ENCODE assay signal across 8 cellular contexts in genomic region chr2:108449410-108450200, GRCh38. TPM values are rescaled to one million over a fixed set of nuclear protein-coding genes. Genes with fewer than 3 reads are reported as not detected.
DNase-seq lines count a peak whose midpoint lies in the region; ATAC-seq and TF ChIP-seq lines count a peak whose summit lies in the region.

No MANE protein-coding gene starts in this region.

- H2BK12ac ChIP-seq in mesenchymal stem cell (ENCODE audit: low read length in 2 of 2) = peak overlapping the region; percentile 45 to 52

- peak overlapping the region in 1 of 2 experiments; percentile 46 for H3K23ac ChIP-seq in mesenchymal stem cell (ENCODE audit: low read length in 2 of 2)

- peak overlapping the region in 1 of 2 experiments; percentile 73 for H3K14ac ChIP-seq in mesenchymal stem cell (ENCODE audit: low read length in 2 of 2)

- CTCF ChIA-PET in GM10248 (lab: Yijun Ruan, JAX) = interaction anchor here (1.1 to 1.7 kb wide), 5 partner anchors 9 to 134 kb away, joined by 3 to 7 read pairs (median 3); no protein-coding TSS in a partner anchor

- ATAC-seq in GM21717 (IDR thresholded peaks at IDR 0.05; ENCODE audit: unreplicated experiment) (peak; percentile 37), thoracic aorta (ENCODE audit: insufficient number of reproducible peaks, low FRiP score, low read depth) (peak; percentile 17)

- H3K4me3 ChIP-seq in ectodermal cell (ENCODE audit: insufficient read depth, low read depth, low read length) (peak overlapping the region; percentile 62), mesenchymal stem cell (ENCODE audit: insufficient read depth in 1 of 2, low read depth in 1 of 2, low read length in 2 of 2) (peak overlapping the region; percentile 70 to 100), thoracic aorta (peak overlapping the region; percentile 76)

- H2BK120ac ChIP-seq in mesenchymal stem cell (ENCODE audit: low read depth, low read length) = peak overlapping the region; percentile 80

- 12% methylated on average over 21 to 22 of the region's 22 CpGs for WGBS in ectodermal cell, 2 experiments
- 19% methylated on average over 8 of the region's 22 CpGs for WGBS in mesenchymal stem cell

- peak overlapping the region; percentile 86 for H2BK5ac ChIP-seq in mesenchymal stem cell (ENCODE audit: low read depth, low read length, poor library complexity, severe bottlenecking)

- H3K4ac ChIP-seq in mesenchymal stem cell (ENCODE audit: low read depth in 1 of 2, low read length in 2 of 2) = peak overlapping the region; percentile 7 to 97

- H3K9me3 ChIP-seq in ectodermal cell (ENCODE audit: control insufficient read depth, low read length) = no peaks in the 10 kb centered on the region
- H3K9me3 ChIP-seq in mesenchymal stem cell (ENCODE audit: control insufficient read depth, low read length) = no peaks in the 10 kb centered on the region
- H3K9me3 ChIP-seq in thoracic aorta = no peaks in the 10 kb centered on the region

- H3K18ac ChIP-seq in mesenchymal stem cell (ENCODE audit: low read depth in 1 of 2, low read length in 2 of 2) = peak overlapping the region; percentile 60 to 75

- peak overlapping the region; percentile 72 for H2AFZ ChIP-seq in mesenchymal stem cell (ENCODE audit: low read depth, low read length)

- H4K8ac ChIP-seq in mesenchymal stem cell (ENCODE audit: low read length) = peak overlapping the region; percentile 33

- H3K36me3 ChIP-seq in ectodermal cell (ENCODE audit: control insufficient read depth, insufficient read depth, low read length) (peaks cover 11% of the 10 kb centered on the region), mesenchymal stem cell (ENCODE audit: control insufficient read depth in 1 of 2, insufficient read depth in 2 of 2, low read depth in 1 of 2, low read length in 2 of 2) (peaks cover 7 to 36% of the 10 kb centered on the region in 2 experiments), thoracic aorta (peaks cover 5% of the 10 kb centered on the region)

- H2AK5ac ChIP-seq in mesenchymal stem cell (ENCODE audit: low read length, severe bottlenecking) = peak overlapping the region; percentile 67

- peak overlapping the region; percentile 60 for H4K91ac ChIP-seq in mesenchymal stem cell (ENCODE audit: low read length)

- peak overlapping the region; percentile 64 for H3K4me2 ChIP-seq in mesenchymal stem cell (ENCODE audit: low read length, poor library complexity, severe bottlenecking)

- peak overlapping the region; percentile 17 for H2BK15ac ChIP-seq in mesenchymal stem cell (ENCODE audit: low read depth, poor library complexity, severe bottlenecking)

- H3K27ac ChIP-seq in ectodermal cell (ENCODE audit: insufficient read depth, low read depth, low read length, poor library complexity, severe bottlenecking) (peak overlapping the region; percentile 77), mesenchymal stem cell (ENCODE audit: low read length, poor library complexity, severe bottlenecking) (peak overlapping the region; percentile 86), thoracic aorta (peak overlapping the region; percentile 77 to 82)

- H3K9ac ChIP-seq in mesenchymal stem cell (ENCODE audit: low read length) = peak overlapping the region; percentile 100

- POLR2A ChIA-PET in GM10248 (lab: Yijun Ruan, JAX) = interaction anchor here (0.6 kb wide), 1 partner anchor 60 kb away, joined by 5 read pairs; no protein-coding TSS in a partner anchor

- H3K4me1 ChIP-seq in ectodermal cell (ENCODE audit: control insufficient read depth, insufficient read depth, low read length) = peaks cover 6% of the 10 kb centered on the region
- H3K4me1 ChIP-seq in mesenchymal stem cell (ENCODE audit: control insufficient read depth, insufficient read depth, low read depth, low read length) = peaks cover 9% of the 10 kb centered on the region
- H3K4me1 ChIP-seq in thoracic aorta (ENCODE audit: control insufficient read depth in 1 of 2, low read depth in 2 of 2) = peaks cover 0 to 13% of the 10 kb centered on the region in 2 donors

- no peaks in the 10 kb centered on the region for H3K27me3 ChIP-seq in ectodermal cell (ENCODE audit: control insufficient read depth, insufficient read depth, low read length, poor library complexity, severe bottlenecking)
- H3K27me3 ChIP-seq in mesenchymal stem cell (ENCODE audit: control insufficient read depth in 1 of 2, insufficient read depth in 1 of 2, low read length in 2 of 2) = no peaks in the 10 kb centered on the region
- no peaks in the 10 kb centered on the region for H3K27me3 ChIP-seq in thoracic aorta (replicated peaks; ENCODE audit: insufficient read depth)

- H3K79me1 ChIP-seq in mesenchymal stem cell (replicated peaks; ENCODE audit: low read length, poor library complexity, severe bottlenecking) = peaks cover 3% of the 10 kb centered on the region

- TF ChIP-seq CTCF in GM10248 (IDR thresholded peaks at IDR 0.05; ENCODE audit: control extremely low read depth, extremely low read depth, low read depth, missing control alignments) = no peak
- TF ChIP-seq CTCF in thoracic aorta (IDR thresholded peaks at IDR 0.05) = no peak
- no peak for TF ChIP-seq CTCF in GM10266 (IDR thresholded peaks at IDR 0.05; ENCODE audit: control insufficient read depth, insufficient read depth, low read depth, missing control alignments)

- DNase-seq in GM10248 (ENCODE audit: extremely low spot score) = peak; percentile 26
- DNase-seq in Kasumi-1 (lab: John Stamatoyannopoulos, UW) = peak; percentile 59 to 61
- peak; percentile 20 for DNase-seq in T-helper 22 cell (ENCODE audit: low read depth)
- peak; percentile 68 for DNase-seq in mesenchymal stem cell
- no peak for DNase-seq in thoracic aorta (ENCODE audit: low spot score)
- no peak for DNase-seq in GM10266 (ENCODE audit: extremely low spot score)

RNA-seq across cellular contexts. Expression of gene GCC2, which starts 0.6 kb away (rescaled TPM):
- polyA plus RNA-seq in ectodermal cell (2013, experiment 1 of 4) = 36.8 TPM
- 40.5 TPM for polyA plus RNA-seq in ectodermal cell (2013, experiment 2 of 4)
- 27.6 TPM for polyA plus RNA-seq in ectodermal cell (2013, experiment 3 of 4)
- polyA plus RNA-seq in ectodermal cell (2013, experiment 4 of 4) = 32.1 TPM
- 31.4 TPM for polyA plus RNA-seq in mesenchymal stem cell (2013, experiment 1 of 2)
- polyA plus RNA-seq in mesenchymal stem cell (2013, experiment 2 of 2) = 32.8 TPM
- 10 to 100 TPM; 40.4 to 46.0 TPM for total RNA-seq in thoracic aorta

Comparison
In these comparisons a context has a peak if more than half of its experiments do, and no peak if none do; other contexts are left out.
1. DNase-seq: peak in GM10248 (single experiment), Kasumi-1 (2 of 2), T-helper 22 cell (single experiment) and mesenchymal stem cell (single experiment); none in thoracic aorta (single experiment) and GM10266 (single experiment).
2. Peak in every context shown above with its lines, with median percentiles within 50 percentile points of each other: H3K27ac ChIP-seq and H3K4me3 ChIP-seq.